12 cellular contexts compared by ENCODE assay signal in the genomic region with DNA sequence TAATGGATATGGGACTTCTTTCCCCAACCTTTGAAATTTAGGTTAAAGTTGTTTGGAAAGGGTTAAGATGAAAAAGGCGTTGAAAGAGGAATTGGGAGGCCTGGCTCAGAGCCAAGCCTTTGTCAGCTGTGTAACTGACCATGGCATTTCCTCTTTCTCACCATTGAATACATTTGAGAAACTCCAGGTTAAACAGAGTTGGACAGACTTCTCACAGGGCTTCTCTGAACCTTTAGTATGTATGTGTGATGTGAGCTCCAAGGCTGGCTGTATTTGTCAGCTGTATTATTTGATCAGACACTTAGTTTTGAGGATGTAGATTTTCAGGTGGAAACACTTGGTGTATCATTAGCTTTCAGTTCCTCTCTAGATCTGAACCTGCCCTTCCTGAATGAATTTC.
A peak's percentile ranks its signal among the peaks of the same experiment; 100 is the strongest.
DNase-seq lines count a peak whose midpoint lies in the region; ATAC-seq and TF ChIP-seq lines count a peak whose summit lies in the region.
"Had no signal": no experiment of that assay in that cellular context is flagged by ENCODE, and none has a peak within 500 bp of the region (broad histone marks: within the 10 kb centered on the region; RNA-seq: fewer than 3 reads in every experiment).

No MANE protein-coding gene starts in this region.

- no peak for TF ChIP-seq CTCF in activated B cell treated with CpG ODN at 0.5 μM for 24 hours (IDR thresholded peaks at IDR 0.05)
- no peak for TF ChIP-seq CTCF in lower lobe of right lung (IDR thresholded peaks at IDR 0.05)
- TF ChIP-seq CTCF in A673 (conservative IDR thresholded peaks at IDR 0.05; ENCODE audit: low read depth, low read length), result no peak
- TF ChIP-seq CTCF in dorsolateral prefrontal cortex (IDR thresholded peaks at IDR 0.05 in 54 of 56, conservative IDR thresholded peaks at IDR 0.05 in 2 of 56; ENCODE audit: low read depth in 1 of 56, partially characterized antibody in 56 of 56), result no peak

- POLR2A ChIA-PET in activated B cell treated with CpG ODN at 0.5 μM for 24 hours (lab: Charles Lee) (no interaction called here), A673 (lab: Charles Lee; ENCODE audit: low non-redundant PET) (no interaction called here)

- no peak overlapping the region for H3K27ac Mint-ChIP-seq in activated B cell treated with CpG ODN at 0.5 μM for 24 hours
- H3K27ac Mint-ChIP-seq: activated CD4-positive, alpha-beta memory T cell treated with anti-CD3 and anti-CD28 coated beads for 36 hours; stimulated activated naive CD8-positive, alpha-beta T cell treated with anti-CD3 and anti-CD28 coated beads, Interleukin-15, amount 100 ng/mL, for 72 hours had no signal

- H3K9me3 ChIP-seq in lower lobe of right lung (no peaks in the 10 kb centered on the region), A673 (ENCODE audit: low read depth, low read length, poor library complexity, severe bottlenecking) (no peaks in the 10 kb centered on the region)

- no peaks in the 10 kb centered on the region for H3K4me1 ChIP-seq in lower lobe of right lung
- H3K4me1 ChIP-seq in A673 (ENCODE audit: insufficient read depth, low read length, poor library complexity, severe bottlenecking), result no peaks in the 10 kb centered on the region

- intact Hi-C loops in activated B cell treated with CpG ODN at 0.5 μM for 24 hours (cut with micrococcal nuclease) (no loop called here), lower lobe of right lung (cut with DNase I) (no loop called here), A673 (cut with micrococcal nuclease; ENCODE audit: unreplicated experiment) (no loop called here), dorsolateral prefrontal cortex (cut with DNase I) (no loop called here)

- peaks cover 6% of the 10 kb centered on the region for H3K27me3 Mint-ChIP-seq in activated B cell treated with CpG ODN at 0.5 μM for 24 hours

- H3K4me3 Mint-ChIP-seq in activated B cell treated with CpG ODN at 0.5 μM for 24 hours, result no peak overlapping the region
- H3K4me3 Mint-ChIP-seq: activated CD4-positive, alpha-beta memory T cell treated with anti-CD3 and anti-CD28 coated beads for 36 hours; stimulated activated naive CD8-positive, alpha-beta T cell treated with anti-CD3 and anti-CD28 coated beads, Interleukin-15, amount 100 ng/mL, for 72 hours had no signal

- H3K4me1 Mint-ChIP-seq in activated B cell treated with CpG ODN at 0.5 μM for 24 hours, result peaks cover 6% of the 10 kb centered on the region
- H3K4me1 Mint-ChIP-seq: stimulated activated naive CD8-positive, alpha-beta T cell treated with anti-CD3 and anti-CD28 coated beads, Interleukin-15, amount 100 ng/mL, for 72 hours had no signal

- no peak for TF ChIP-seq RAD21 in Ishikawa (IDR thresholded peaks at IDR 0.05; ENCODE audit: low read depth)

- no peak overlapping the region for H3K27ac ChIP-seq in lower lobe of right lung
- H3K27ac ChIP-seq in A673 (ENCODE audit: low read depth, low read length, poor library complexity, severe bottlenecking), result no peak overlapping the region
- no peak overlapping the region for H3K27ac ChIP-seq in dorsolateral prefrontal cortex

- DNase-seq in GF-D8 (lab: John Stamatoyannopoulos, UW), result peak; percentile 1
- DNase-seq in activated B cell treated with CpG ODN at 0.5 μM for 24 hours, result no peak
- DNase-seq in lower lobe of right lung, result peak; percentile 68
- no peak for DNase-seq in hippocampal formation (lab: John Stamatoyannopoulos, UW)
- no peak for DNase-seq in A673 (ENCODE audit: low spot score)
- DNase-seq in dorsolateral prefrontal cortex, result no peak
- DNase-seq: activated CD4-positive, alpha-beta memory T cell treated with anti-CD3 and anti-CD28 coated beads for 36 hours; NCI-H1105 treated with DMSO at 0.1 percent for 48 hours; stimulated activated naive CD8-positive, alpha-beta T cell treated with anti-CD3 and anti-CD28 coated beads, Interleukin-15, amount 100 ng/mL, for 72 hours had no signal

- no peaks in the 10 kb centered on the region for H3K9me3 Mint-ChIP-seq in activated B cell treated with CpG ODN at 0.5 μM for 24 hours
- H3K9me3 Mint-ChIP-seq: activated CD4-positive, alpha-beta memory T cell treated with anti-CD3 and anti-CD28 coated beads for 36 hours; stimulated activated naive CD8-positive, alpha-beta T cell treated with anti-CD3 and anti-CD28 coated beads, Interleukin-15, amount 100 ng/mL, for 72 hours had no signal

- ATAC-seq in activated B cell treated with CpG ODN at 0.5 μM for 24 hours (ENCODE audit: low read depth) (peak; percentile 31), lower lobe of right lung (no peak), GM21717 (IDR thresholded peaks at IDR 0.05; ENCODE audit: unreplicated experiment) (no peak)
- ATAC-seq: Panc1; stimulated activated naive CD8-positive, alpha-beta T cell treated with anti-CD3 and anti-CD28 coated beads, Interleukin-15, amount 100 ng/mL, for 72 hours had no signal

- peak; percentile 74; the same call in 1 of the 2 replicates for TF ChIP-seq EP300 in Ishikawa (IDR thresholded peaks at IDR 0.05; ENCODE audit: borderline replicate concordance)

- H3K36me3 ChIP-seq in lower lobe of right lung, result no peaks in the 10 kb centered on the region
- H3K36me3 ChIP-seq in A673 (ENCODE audit: insufficient read depth, low read length, poor library complexity, severe bottlenecking), result no peaks in the 10 kb centered on the region

- CTCF ChIA-PET in activated B cell treated with CpG ODN at 0.5 μM for 24 hours (lab: Charles Lee) (no interaction called here), A673 (lab: Charles Lee) (no interaction called here)

- no peak overlapping the region for H3K4me3 ChIP-seq in lower lobe of right lung
- H3K4me3 ChIP-seq in A673 (ENCODE audit: low read depth, low read length, poor library complexity, severe bottlenecking), result no peak overlapping the region
- H3K4me3 ChIP-seq in dorsolateral prefrontal cortex, result no peak overlapping the region

- no peaks in the 10 kb centered on the region for H3K36me3 Mint-ChIP-seq in activated B cell treated with CpG ODN at 0.5 μM for 24 hours (ENCODE audit: low read depth)
- H3K36me3 Mint-ChIP-seq: activated CD4-positive, alpha-beta memory T cell treated with anti-CD3 and anti-CD28 coated beads for 36 hours had no signal

- no TSS peak for BruUV-seq in A673 (replicated peaks; lab: Mats Ljungman, UMichigan)

- H3K27me3 ChIP-seq in lower lobe of right lung (ENCODE audit: low read depth) (no peaks in the 10 kb centered on the region), A673 (replicated peaks; ENCODE audit: insufficient read depth, low read depth, low read length, poor library complexity) (no peaks in the 10 kb centered on the region), dorsolateral prefrontal cortex (peaks cover 0 to 6% (median 0%) of the 10 kb centered on the region in 45 donors)

TF ChIP-seq in Ishikawa, 13 proteins besides CTCF, POLR2A, EP300 and RAD21:
- TF ChIP-seq EGR1 (IDR thresholded peaks at IDR 0.05) (no peak), TCF12 (IDR thresholded peaks at IDR 0.05; ENCODE audit: low read depth) (peak; percentile 58; the same call in 1 of the 2 replicates), FOXM1 (IDR thresholded peaks at IDR 0.05; ENCODE audit: borderline replicate concordance, low read depth) (peak; percentile 34; the same call in 1 of the 2 replicates), CEBPB (IDR thresholded peaks at IDR 0.05) (no peak), TEAD4 (IDR thresholded peaks at IDR 0.05) (peak; percentile 52; the same call in 1 of the 2 replicates), NFIC (IDR thresholded peaks at IDR 0.05) (peak; percentile 96)
TF ChIP-seq in Ishikawa: peak in this region for 4.

Comparison
In these comparisons a context has a peak if more than half of its experiments do, and no peak if none do; other contexts are left out.
1. DNase-seq: peak in GF-D8 (single experiment) and lower lobe of right lung (single experiment); none in activated B cell treated with CpG ODN at 0.5 μM for 24 hours (single experiment), hippocampal formation (0 of 2), A673 (single experiment) and dorsolateral prefrontal cortex (0 of 10).